Comparison of ENCODE assay signal across 1 cellular context in genomic region chr3:132595036-132595435, GRCh38.
TF ChIP-seq lines count a peak whose summit lies in the region.

No MANE protein-coding gene starts in this region.

TF ChIP-seq in WTC11, 78 proteins besides CTCF, POLR2A, EP300 and RAD21 (continued from another document):
- TF ChIP-seq ATF3 (CRISPR knock-in tag; conservative IDR thresholded peaks at IDR 0.05), result no peak
